In genomic region chr17:48578616-48579560, GRCh38 we compare ENCODE assay signal across 1 cellular context.
TF ChIP-seq lines count a peak whose summit lies in the region.

No MANE protein-coding gene starts in this region.

TF ChIP-seq in IMR-90, 13 proteins besides CTCF, POLR2A, EP300 and RAD21 (continued from another document):
- TF ChIP-seq CEBPB (IDR thresholded peaks at IDR 0.05; ENCODE audit: low read depth, low read length) (no peak), SMC3 (IDR thresholded peaks at IDR 0.05; ENCODE audit: low read depth, low read length) (no peak), BHLHE40 (IDR thresholded peaks at IDR 0.05; ENCODE audit: low read depth, low read length) (no peak), MXI1 (IDR thresholded peaks at IDR 0.05; ENCODE audit: borderline replicate concordance, low read depth, low read length) (no peak), NFE2L2 (IDR thresholded peaks at IDR 0.05; ENCODE audit: low read depth, low read length) (no peak), MAZ (IDR thresholded peaks at IDR 0.05; ENCODE audit: borderline replicate concordance, low read depth, low read length) (no peak), CHD1 (IDR thresholded peaks at IDR 0.05; ENCODE audit: low read depth, low read length) (no peak), FOS (IDR thresholded peaks at IDR 0.05; ENCODE audit: low read depth, low read length) (no peak), RFX5 (IDR thresholded peaks at IDR 0.05; ENCODE audit: low read depth, low read length) (no peak), RCOR1 (IDR thresholded peaks at IDR 0.05; ENCODE audit: insufficient replicate concordance, low read length) (no peak), USF2 (IDR thresholded peaks at IDR 0.05; ENCODE audit: low read depth, low read length) (no peak)
